In genomic region chr3:5581743-5582142, GRCh38 we compare ENCODE assay signal across 29 cellular contexts.
"Had no signal": no experiment of that assay in that cellular context is flagged by ENCODE, and none has a peak within 500 bp of the region (broad histone marks: within the 10 kb centered on the region; RNA-seq: fewer than 3 reads in every experiment).

No MANE protein-coding gene starts in this region.

- H3K4me1 ChIP-seq: colonic mucosa, esophagus muscularis mucosa, foreskin keratinocyte, gastrocnemius medialis, heart left ventricle had no signal

- H3K9me3 ChIP-seq: colonic mucosa, esophagus muscularis mucosa, gastrocnemius medialis had no signal

- DNase-seq: activated CD4-positive, alpha-beta memory T cell treated with anti-CD3 and anti-CD28 coated beads for 36 hours; activated CD4-positive, alpha-beta T cell treated with anti-CD3 and anti-CD28 coated beads for 36 hours; activated CD4-positive, alpha-beta T cell treated with anti-CD3 and anti-CD28 coated beads, Interleukin-2, amount 10 ng/mL, durations not matched to agents 24 days and 14 days; activated CD4-positive, CD25-positive, alpha-beta regulatory T cell; activated CD4-positive, CD25-positive, alpha-beta regulatory T cell treated with anti-CD3 and anti-CD28 coated beads, Interleukin-2, amount 50 U/mL, for 72 hours; activated CD8-positive, alpha-beta memory T cell treated with anti-CD3 and anti-CD28 coated beads, Interleukin-2, amount 50 U/mL, for 48 hours; activated gamma-delta T cell treated with Interleukin-2 at 50 U/mL for 16 hours; activated naive CD4-positive, alpha-beta T cell treated with anti-CD3 and anti-CD28 coated beads, Interleukin-2, amount 50 U/mL, for 16 hours; activated naive CD4-positive, alpha-beta T cell treated with Interleukin-2 at 50 U/mL for 16 hours; activated T-cell treated with anti-CD3 and anti-CD28 coated beads for 4 hours; activated T-cell treated with anti-CD3 and anti-CD28 coated beads, Interleukin-2, amount 50 U/mL, for 24 hours; activated T-cell treated with anti-CD3 and anti-CD28 coated beads, Interleukin-2, amount 50 U/mL, for 72 hours; amniotic stem cell; anterior cingulate cortex; brain microvascular endothelial cell; central memory CD4-positive, alpha-beta T cell; cerebellar nuclear complex; colonic mucosa; effector memory CD4-positive, alpha-beta T cell; endodermal cell; erythroblast; gastrocnemius medialis; glutamatergic neuron; heart left ventricle; T-helper 2 cell had no signal

- H3K4me3 ChIP-seq: cardiac muscle cell, colonic mucosa, esophagus muscularis mucosa, gastrocnemius medialis, heart left ventricle had no signal

- ATAC-seq: activated CD4-positive, alpha-beta T cell treated with anti-CD3 and anti-CD28 coated beads for 36 hours; activated T-cell treated with anti-CD3 and anti-CD28 coated beads, Interleukin-2, amount 50 U/mL, for 72 hours; foreskin keratinocyte; gastrocnemius medialis; heart left ventricle had no signal

- H3K4me1 Mint-ChIP-seq: activated CD4-positive, alpha-beta T cell treated with anti-CD3 and anti-CD28 coated beads for 36 hours; activated CD4-positive, alpha-beta T cell treated with anti-CD3 and anti-CD28 coated beads, Interleukin-2, amount 10 ng/mL, durations not matched to agents 24 days and 14 days; endodermal cell had no signal

- H3K27ac Mint-ChIP-seq: activated CD4-positive, alpha-beta memory T cell treated with anti-CD3 and anti-CD28 coated beads for 36 hours; activated CD4-positive, alpha-beta T cell treated with anti-CD3 and anti-CD28 coated beads for 36 hours; activated CD4-positive, alpha-beta T cell treated with anti-CD3 and anti-CD28 coated beads, Interleukin-2, amount 10 ng/mL, durations not matched to agents 24 days and 14 days; activated naive CD8-positive, alpha-beta T cell; activated T-cell treated with anti-CD3 and anti-CD28 coated beads, Interleukin-2, amount 50 U/mL, for 24 hours; activated T-cell treated with anti-CD3 and anti-CD28 coated beads, Interleukin-2, amount 50 U/mL, for 72 hours; endodermal cell had no signal

- H3K9me3 Mint-ChIP-seq: activated CD4-positive, alpha-beta memory T cell treated with anti-CD3 and anti-CD28 coated beads for 36 hours; activated CD4-positive, alpha-beta T cell treated with anti-CD3 and anti-CD28 coated beads, Interleukin-2, amount 10 ng/mL, durations not matched to agents 24 days and 14 days; activated T-cell treated with anti-CD3 and anti-CD28 coated beads, Interleukin-2, amount 50 U/mL, for 24 hours; endodermal cell had no signal

- H3K27ac ChIP-seq: brain microvascular endothelial cell, cardiac muscle cell, colonic mucosa, esophagus muscularis mucosa, foreskin keratinocyte, gastrocnemius medialis, heart left ventricle had no signal

- H3K4me3 Mint-ChIP-seq: activated CD4-positive, alpha-beta memory T cell treated with anti-CD3 and anti-CD28 coated beads for 36 hours; activated CD4-positive, alpha-beta T cell treated with anti-CD3 and anti-CD28 coated beads for 36 hours; activated CD4-positive, alpha-beta T cell treated with anti-CD3 and anti-CD28 coated beads, Interleukin-2, amount 10 ng/mL, durations not matched to agents 24 days and 14 days; activated naive CD8-positive, alpha-beta T cell; activated T-cell treated with anti-CD3 and anti-CD28 coated beads, Interleukin-2, amount 50 U/mL, for 24 hours; activated T-cell treated with anti-CD3 and anti-CD28 coated beads, Interleukin-2, amount 50 U/mL, for 72 hours; endodermal cell had no signal

- H3K27me3 Mint-ChIP-seq: activated CD4-positive, alpha-beta memory T cell treated with anti-CD3 and anti-CD28 coated beads for 36 hours; activated CD4-positive, alpha-beta T cell treated with anti-CD3 and anti-CD28 coated beads, Interleukin-2, amount 10 ng/mL, durations not matched to agents 24 days and 14 days; activated T-cell treated with anti-CD3 and anti-CD28 coated beads, Interleukin-2, amount 50 U/mL, for 24 hours had no signal

- H3K36me3 ChIP-seq: brain microvascular endothelial cell, cardiac muscle cell, colonic mucosa, esophagus muscularis mucosa, gastrocnemius medialis, heart left ventricle had no signal

- H3K27me3 ChIP-seq: brain microvascular endothelial cell, cardiac muscle cell, colonic mucosa, esophagus muscularis mucosa, foreskin keratinocyte, gastrocnemius medialis, heart left ventricle had no signal

- H3K36me3 Mint-ChIP-seq: activated CD4-positive, alpha-beta memory T cell treated with anti-CD3 and anti-CD28 coated beads for 36 hours; activated naive CD8-positive, alpha-beta T cell had no signal
